In the genomic region with DNA sequence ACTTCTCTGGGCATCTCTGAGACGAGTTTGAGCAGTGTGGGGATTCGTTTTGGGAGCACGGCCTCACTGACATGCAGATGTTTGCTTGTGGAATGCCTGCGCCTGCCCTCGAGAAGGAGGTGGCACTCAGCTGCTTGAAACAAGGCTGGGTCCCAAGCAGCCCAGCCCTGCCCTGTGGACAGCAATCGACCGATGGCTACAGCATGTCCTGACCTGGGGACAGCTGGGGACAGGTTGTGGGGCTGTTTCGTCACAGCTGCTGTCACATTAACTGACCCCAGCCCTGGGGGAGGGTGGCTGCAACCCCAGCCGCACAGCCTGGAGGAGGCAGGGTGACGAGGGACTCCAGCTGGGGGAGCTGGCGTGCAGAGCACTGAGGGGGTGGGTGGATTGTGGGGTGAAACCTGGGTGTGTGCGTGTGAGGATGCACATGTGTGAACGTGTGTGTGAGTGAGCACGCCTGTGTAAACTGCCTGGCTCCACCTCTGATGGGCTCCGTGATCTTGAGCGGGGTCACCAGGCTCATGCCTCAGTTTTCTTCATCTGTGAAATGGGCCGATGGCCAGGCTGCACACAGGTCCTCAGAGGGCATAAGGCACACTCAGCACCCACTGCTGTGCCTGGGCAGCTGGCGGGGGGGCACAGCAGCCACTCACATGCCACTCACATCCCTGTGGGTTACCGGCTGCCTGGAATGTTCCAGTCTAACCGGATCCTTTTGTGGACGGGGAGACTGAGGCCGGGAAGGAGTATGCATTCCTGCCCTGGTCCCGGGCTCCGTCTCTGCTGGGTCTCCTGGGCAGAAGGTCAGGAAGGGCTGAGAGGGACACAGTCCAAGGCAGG, we compare ENCODE assay signal across 18 cellular contexts. TPM values are rescaled to one million over a fixed set of nuclear protein-coding genes. Genes with fewer than 3 reads are reported as not detected.
DNase-seq lines count a peak whose midpoint lies in the region; ATAC-seq and TF ChIP-seq lines count a peak whose summit lies in the region.
"Had no signal": no experiment of that assay in that cellular context is flagged by ENCODE, and none has a peak within 500 bp of the region (broad histone marks: within the 10 kb centered on the region; RNA-seq: fewer than 3 reads in every experiment).

No MANE protein-coding gene starts in this region.

- intact Hi-C loops in IMR-90 (cut with micrococcal nuclease): no loop called here

- peaks cover 8% of the 10 kb centered on the region for H3K36me3 ChIP-seq in IMR-90 (ENCODE audit: control insufficient read depth, insufficient read depth, low read length)
- H3K36me3 ChIP-seq in duodenal mucosa (ENCODE audit: control insufficient read depth in 1 of 2, insufficient read depth in 2 of 2, low read length in 2 of 2): no peaks in the 10 kb centered on the region
- H3K36me3 ChIP-seq in skeletal muscle satellite cell (ENCODE audit: insufficient read depth, low read length): no peaks in the 10 kb centered on the region
- H3K36me3 ChIP-seq: colonic mucosa, Peyer's patch had no signal

- no peaks in the 10 kb centered on the region for H3K27me3 ChIP-seq in IMR-90 (ENCODE audit: control insufficient read depth, insufficient read depth, low read length)
- peaks cover 0 to 5% of the 10 kb centered on the region in 2 donors for H3K27me3 ChIP-seq in duodenal mucosa (ENCODE audit: control insufficient read depth in 1 of 2, insufficient read depth in 2 of 2, low read length in 2 of 2)
- H3K27me3 ChIP-seq in skeletal muscle satellite cell (ENCODE audit: control insufficient read depth, insufficient read depth, low read length): no peaks in the 10 kb centered on the region
- H3K27me3 ChIP-seq: colonic mucosa, Peyer's patch, testis had no signal

- no peak overlapping the region for H3K9ac ChIP-seq in IMR-90 (ENCODE audit: low read depth, low read length)
- no peak overlapping the region for H3K9ac ChIP-seq in duodenal mucosa (ENCODE audit: low read depth in 1 of 2, low read length in 2 of 2)
- no peak overlapping the region for H3K9ac ChIP-seq in skeletal muscle satellite cell (ENCODE audit: low read depth, low read length)

- H3K9me1 ChIP-seq in IMR-90 (ENCODE audit: insufficient read depth, low read length): peaks cover 24% of the 10 kb centered on the region

- TF ChIP-seq RAD21 in IMR-90 (IDR thresholded peaks at IDR 0.05; ENCODE audit: low read length): no peak

- H3K56ac ChIP-seq in IMR-90 (ENCODE audit: extremely low read depth, insufficient read depth, low read length): no peak overlapping the region

- no peak overlapping the region; the same call in 1 of the 2 replicates for H4K5ac ChIP-seq in IMR-90 (ENCODE audit: low read depth, low read length)

- H3K4me3 ChIP-seq in IMR-90 (ENCODE audit: insufficient read depth, low read depth, low read length) (no peak overlapping the region), duodenal mucosa (ENCODE audit: low read depth in 1 of 2, low read length in 2 of 2) (no peak overlapping the region), skeletal muscle satellite cell (ENCODE audit: low read length) (no peak overlapping the region)
- H3K4me3 ChIP-seq: testis had no signal

- peak overlapping the region; percentile 39; the same call in 1 of the 2 replicates for H4K91ac ChIP-seq in IMR-90 (ENCODE audit: insufficient read depth, low read depth, low read length)

- H2BK120ac ChIP-seq in IMR-90 (ENCODE audit: low read depth, low read length): peak overlapping the region; percentile 59

- peak overlapping the region; percentile 48 for H3K4ac ChIP-seq in IMR-90 (ENCODE audit: low read depth, low read length)

- H2BK20ac ChIP-seq in IMR-90 (ENCODE audit: low read depth, low read length): 0 out of 2 replicates have a peak overlapping the region, but pooled peaks have one; percentile 26

- peak overlapping the region; percentile 20; the same call in 1 of the 2 replicates for H2AK5ac ChIP-seq in IMR-90 (ENCODE audit: low read depth, low read length)

- CTCF ChIA-PET in IMR-90 (lab: Yijun Ruan, JAX): no interaction called here

- peak overlapping the region in 1 of 2 experiments; percentile 49; a peak in 1 of 4 replicates for H4K8ac ChIP-seq in IMR-90 (ENCODE audit: low read depth in 2 of 2, low read length in 2 of 2)

- H2AFZ ChIP-seq in IMR-90 (replicated peaks; ENCODE audit: low read length, poor library complexity): peak overlapping the region; percentile 35

- H3K4me2 ChIP-seq in IMR-90 (ENCODE audit: low read depth, low read length) (peak overlapping the region; percentile 2; the same call in 1 of the 2 replicates), skeletal muscle satellite cell (ENCODE audit: low read length) (peak overlapping the region; percentile 79)

- H4K20me1 ChIP-seq in IMR-90 (ENCODE audit: insufficient read depth, low read length): peaks cover 60% of the 10 kb centered on the region

- peak overlapping the region; percentile 24 for H3K14ac ChIP-seq in IMR-90 (replicated peaks; ENCODE audit: low read depth, low read length)

- peak; percentile 38 for ATAC-seq in IMR-90 (ENCODE audit: low read depth)
- peak; percentile 56 for ATAC-seq in left lobe of liver
- ATAC-seq in GM18870 (IDR thresholded peaks at IDR 0.05; ENCODE audit: unreplicated experiment): no peak
- ATAC-seq: activated CD4-positive, CD25-positive, alpha-beta regulatory T cell treated with anti-CD3 and anti-CD28 coated beads, Interleukin-2, amount 50 U/mL, for 24 hours had no signal

- H3K27ac ChIP-seq in IMR-90 (ENCODE audit: insufficient read depth, low read length): peak overlapping the region; percentile 20; the same call in 1 of the 2 replicates
- peak overlapping the region; percentile 32 for H3K27ac ChIP-seq in duodenal mucosa (ENCODE audit: low read depth, low read length)
- H3K27ac ChIP-seq: colonic mucosa, testis had no signal

- no peaks in the 10 kb centered on the region for H3K9me3 ChIP-seq in IMR-90 (ENCODE audit: control insufficient read depth, insufficient read depth, low read length)
- no peaks in the 10 kb centered on the region for H3K9me3 ChIP-seq in duodenal mucosa (ENCODE audit: control insufficient read depth in 1 of 2, low read length in 2 of 2)
- H3K9me3 ChIP-seq in skeletal muscle satellite cell (replicated peaks; ENCODE audit: low read length): no peaks in the 10 kb centered on the region
- H3K9me3 ChIP-seq: colonic mucosa, Peyer's patch, testis had no signal

- no peak overlapping the region for H2BK5ac ChIP-seq in IMR-90 (ENCODE audit: low read depth, low read length, poor library complexity, severe bottlenecking)

- H3K4me1 ChIP-seq in IMR-90 (ENCODE audit: control insufficient read depth, insufficient read depth, low read length) (peaks cover 37% of the 10 kb centered on the region), duodenal mucosa (ENCODE audit: control insufficient read depth in 1 of 2, insufficient read depth in 2 of 2, low read length in 2 of 2) (peaks cover 0 to 11% of the 10 kb centered on the region in 2 donors), skeletal muscle satellite cell (ENCODE audit: control insufficient read depth, insufficient read depth, low read length) (peaks cover 30% of the 10 kb centered on the region)
- H3K4me1 ChIP-seq: colonic mucosa had no signal

- in situ Hi-C loops in IMR-90 (cut with MboI; ENCODE audit: low sequenced_read_pairs): no loop called here
- in situ Hi-C loops in KBM-7 (cut with MboI; ENCODE audit: low pct_unique_long_range_greater_than_20kb, low sequenced_read_pairs): no loop called here

- no peak for DNase-seq in IMR-90
- DNase-seq in left lobe of liver (ENCODE audit: low spot score): peak; percentile 97
- DNase-seq in SHP77 (lab: John Stamatoyannopoulos, UW): no peak
- DNase-seq in NCI-H526 treated with DMSO at 0.1 percent for 48 hours (lab: John Stamatoyannopoulos, UW): no peak
- DNase-seq in KBM-7: no peak
- DNase-seq: colonic mucosa; Karpas-422; NCI-H1694 treated with DMSO at 0.1 percent for 48 hours; NCI-H524 treated with DMSO at 0.1 percent for 48 hours; occipital lobe; Peyer's patch; stimulated activated CD4-positive, alpha-beta T cell treated with anti-CD3 and anti-CD28 coated beads, Interleukin-15, amount 100 ng/mL, for 24 hours; T-helper 1 cell; testis had no signal

- dilution Hi-C loops in IMR-90 (cut with HindIII; ENCODE audit: low sequenced_read_pairs, unreplicated experiment): no loop called here

- peaks cover 25 to 80% of the 10 kb centered on the region in 2 experiments for H3K79me1 ChIP-seq in IMR-90 (ENCODE audit: low read depth in 1 of 2, low read length in 2 of 2)

- H2BK15ac ChIP-seq in IMR-90 (ENCODE audit: low read depth, low read length): no peak overlapping the region

- 54% methylated on average over 18 of the region's 24 CpGs; no CpG with 5 or more reads in 1 of the 2 experiments for WGBS in IMR-90 (ENCODE audit: extremely low coverage in 2 of 2, insufficient read length in 1 of 2), 2 experiments

- H3K18ac ChIP-seq in IMR-90 (ENCODE audit: low read depth, low read length): peak overlapping the region; percentile 2; the same call in 1 of the 2 replicates

- TF ChIP-seq CTCF in IMR-90 (conservative IDR thresholded peaks at IDR 0.05; ENCODE audit: low read depth, low read length): no peak

- POLR2A ChIA-PET in IMR-90 (lab: Charles Lee; ENCODE audit: unreplicated experiment): no interaction called here

- no TSS peak for BruUV-seq in IMR-90 (replicated peaks; lab: Mats Ljungman, UMichigan)

- TF ChIP-seq POLR2A in IMR-90 (IDR thresholded peaks at IDR 0.05; ENCODE audit: low read depth, low read length): no peak

- peak overlapping the region; percentile 29 for H2AK9ac ChIP-seq in IMR-90 (replicated peaks; ENCODE audit: low read depth, low read length, poor library complexity)

- peak overlapping the region; percentile 62 for H3K23ac ChIP-seq in IMR-90 (ENCODE audit: low read depth, low read length)

TF ChIP-seq in IMR-90, 13 proteins besides CTCF, POLR2A, EP300 and RAD21 (continues in another document):
- TF ChIP-seq MAZ (IDR thresholded peaks at IDR 0.05; ENCODE audit: borderline replicate concordance, low read depth, low read length) (no peak), MAFK (IDR thresholded peaks at IDR 0.05; ENCODE audit: low read depth, low read length) (no peak), CEBPB (IDR thresholded peaks at IDR 0.05; ENCODE audit: low read depth, low read length) (no peak), ELK1 (IDR thresholded peaks at IDR 0.05; ENCODE audit: borderline replicate concordance, low read depth, low read length) (no peak)

RNA-seq across cellular contexts. Expression of gene COL18A1, which starts 49.3 kb away (rescaled TPM):
- total RNA-seq in IMR-90 (2012; rRNA removed) (4.3 and 6.7 TPM in 2 replicates), left lobe of liver (499 TPM)
- polyA plus RNA-seq in IMR-90 (2012; rRNA removed): 46.7 and 52.6 TPM in 2 replicates
- 66.0 and 124 TPM in 2 replicates for polyA plus RNA-seq in IMR-90 (2012; cell fraction: cytosol; rRNA removed)
- 136 and 394 TPM in 2 replicates for polyA plus RNA-seq in IMR-90 (2012; cell fraction: nucleus; rRNA removed; ENCODE audit: low replicate concordance)
- 25.6 and 40.2 TPM in 2 replicates for total RNA-seq in skeletal muscle satellite cell (2012; rRNA removed)

Comparison
In these comparisons a context has a peak if more than half of its experiments do, and no peak if none do; other contexts are left out.
1. RNA of gene COL18A1, which starts 49.3 kb away (total RNA-seq): 499 TPM in left lobe of liver (single experiment); 4.3 to 6.7 TPM in IMR-90; every median in the first group is over 10 times any median in the second.